Comparison of ENCODE assay signal across 20 cellular contexts in genomic region chr5:3326569-3327232, GRCh38.
"Had no signal": no experiment of that assay in that cellular context is flagged by ENCODE, and none has a peak within 500 bp of the region (broad histone marks: within the 10 kb centered on the region; RNA-seq: fewer than 3 reads in every experiment).

No MANE protein-coding gene starts in this region.

- H3K4me1 ChIP-seq: esophagus muscularis mucosa, heart right ventricle, left ventricle myocardium inferior, lower lobe of right lung, psoas muscle, stomach, thyroid gland, upper lobe of right lung had no signal

- H3K9me3 ChIP-seq: gastrocnemius medialis, left ventricle myocardium inferior, lower lobe of right lung, psoas muscle, thyroid gland, upper lobe of right lung, vagina had no signal

- H3K4me3 Mint-ChIP-seq: memory B cell, nephron had no signal

- H3K36me3 Mint-ChIP-seq: memory B cell, naive B cell had no signal

- H3K36me3 ChIP-seq: esophagus muscularis mucosa, gastrocnemius medialis, heart right ventricle, left ventricle myocardium inferior, lower lobe of right lung, neutrophil, stomach, thyroid gland, upper lobe of right lung, vagina had no signal

- DNase-seq: effector memory CD4-positive, alpha-beta T cell; gastrocnemius medialis; heart right ventricle; left cardiac atrium; left ventricle myocardium inferior; lower lobe of right lung; naive B cell; psoas muscle; small intestine; stimulated activated CD4-positive, alpha-beta T cell treated with anti-CD3 and anti-CD28 coated beads, Interleukin-12 subunit alpha, Interleukin-12 subunit beta, amount 100 ng/mL, for 4 hours; stimulated activated naive CD4-positive, alpha-beta T cell; stomach; thyroid gland; upper lobe of right lung had no signal

- H3K9me3 Mint-ChIP-seq: memory B cell had no signal

- H3K27me3 ChIP-seq: heart right ventricle, neutrophil, stomach, thyroid gland, upper lobe of right lung, vagina had no signal

- H3K27ac ChIP-seq: epithelial cell of prostate, esophagus muscularis mucosa, gastrocnemius medialis, heart right ventricle, left ventricle myocardium inferior, lower lobe of right lung, neutrophil, psoas muscle, stomach, thyroid gland, upper lobe of right lung, vagina had no signal

- H3K4me3 ChIP-seq: esophagus muscularis mucosa, gastrocnemius medialis, heart right ventricle, left ventricle myocardium inferior, lower lobe of right lung, psoas muscle, stomach, thyroid gland, upper lobe of right lung, vagina had no signal

- H3K27me3 Mint-ChIP-seq: memory B cell, naive B cell had no signal

- H3K27ac Mint-ChIP-seq: memory B cell, naive B cell had no signal

- H3K4me1 Mint-ChIP-seq: memory B cell, naive B cell had no signal
